ENCODE assay signal across 8 cellular contexts in genomic region chr6:132400641-132401119, GRCh38. TPM values are rescaled to one million over a fixed set of nuclear protein-coding genes. Genes with fewer than 3 reads are reported as not detected.
DNase-seq lines count a peak whose midpoint lies in the region; ATAC-seq and TF ChIP-seq lines count a peak whose summit lies in the region.

No MANE protein-coding gene starts in this region.

- CTCF ChIA-PET in BJ (lab: Yijun Ruan, JAX) = interaction anchor here (1.3 kb wide), 1 partner anchor 121 kb away, joined by 3 read pairs; no protein-coding TSS in a partner anchor

- peak; percentile 14 for ATAC-seq in HG02938 (IDR thresholded peaks at IDR 0.05; ENCODE audit: unreplicated experiment)
- peak; percentile 51 for ATAC-seq in lower lobe of right lung
- ATAC-seq in GM21360 (IDR thresholded peaks at IDR 0.05; ENCODE audit: unreplicated experiment) = no peak

- DNase-seq in BJ (ENCODE audit: low read depth) (no peak), breast epithelium (ENCODE audit: low spot score in 2 of 2) (no peak), lower lobe of right lung (no peak), MV-4-11 (lab: John Stamatoyannopoulos, UW) (no peak), COR-L47 (lab: John Stamatoyannopoulos, UW) (no peak)
- DNase-seq in activated effector memory CD4-positive, alpha-beta T cell treated with anti-CD3 and anti-CD28 coated beads, Interleukin-2, amount 50 U/mL, for 16 hours = no peak

- H3K36me3 ChIP-seq in BJ (ENCODE audit: control insufficient read depth, insufficient read depth, low read length) = no peaks in the 10 kb centered on the region
- no peaks in the 10 kb centered on the region for H3K36me3 ChIP-seq in breast epithelium
- no peaks in the 10 kb centered on the region for H3K36me3 ChIP-seq in lower lobe of right lung

- no peak for TF ChIP-seq POLR2A in breast epithelium (IDR thresholded peaks at IDR 0.05)

- TF ChIP-seq CTCF in BJ (IDR thresholded peaks at IDR 0.05; ENCODE audit: insufficient read depth, low read depth, low read length) (no peak), breast epithelium (IDR thresholded peaks at IDR 0.05) (no peak), lower lobe of right lung (IDR thresholded peaks at IDR 0.05) (no peak)

- no peak overlapping the region for H3K27ac ChIP-seq in breast epithelium
- H3K27ac ChIP-seq in lower lobe of right lung = peak overlapping the region; percentile 20

- H3K4me1 ChIP-seq in breast epithelium = no peaks in the 10 kb centered on the region
- H3K4me1 ChIP-seq in lower lobe of right lung = peaks cover 10% of the 10 kb centered on the region

- peak overlapping the region; percentile 95 for H3K4me3 ChIP-seq in BJ (ENCODE audit: low read depth, low read length)
- peak overlapping the region; percentile 53 to 71 (median 66) for H3K4me3 ChIP-seq in breast epithelium
- H3K4me3 ChIP-seq in lower lobe of right lung = peak overlapping the region; percentile 58

- no peaks in the 10 kb centered on the region for H3K9me3 ChIP-seq in breast epithelium
- H3K9me3 ChIP-seq in lower lobe of right lung = no peaks in the 10 kb centered on the region

- H3K27me3 ChIP-seq in BJ (ENCODE audit: control insufficient read depth, insufficient read depth, low read length) (peaks cover 1% of the 10 kb centered on the region; the same call in 1 of the 2 replicates), breast epithelium (peaks cover 0 to 8% of the 10 kb centered on the region in 2 donors), lower lobe of right lung (ENCODE audit: low read depth) (peaks cover 38% of the 10 kb centered on the region)

- POLR2A ChIA-PET in BJ (lab: Charles Lee) = no interaction called here

- intact Hi-C loops in breast epithelium (cut with DNase I; ENCODE audit: low total_unique reads) = no loop called here
- intact Hi-C loops in lower lobe of right lung (cut with DNase I) = no loop called here

RNA-seq across cellular contexts. Expression of gene MOXD1, which starts 0.6 kb away (rescaled TPM):
- 71.3 and 121 TPM in 2 replicates for polyA plus RNA-seq in BJ (2011; rRNA removed)
- 22.3 and 22.8 TPM in 2 replicates for polyA minus RNA-seq in BJ (2011; rRNA and poly(A)+ RNA removed)
- 1 to 10 TPM; 1.8 to 2.9 (median 1.9) TPM for total RNA-seq in breast epithelium
- total RNA-seq in lower lobe of right lung = 13.4 TPM
